12 cellular contexts compared by ENCODE assay signal in genomic region chr9:27413507-27414214, GRCh38.
DNase-seq lines count a peak whose midpoint lies in the region; ATAC-seq and TF ChIP-seq lines count a peak whose summit lies in the region.
"Had no signal": no experiment of that assay in that cellular context is flagged by ENCODE, and none has a peak within 500 bp of the region (broad histone marks: within the 10 kb centered on the region; RNA-seq: fewer than 3 reads in every experiment).

No MANE protein-coding gene starts in this region.

- no peak overlapping the region for H3K9ac ChIP-seq in BLaER1 treated with 17β-estradiol and CSF1 and Interleukin-3, amounts not matched to agents 10 nM and 100 nM

- TF ChIP-seq CTCF in breast epithelium (IDR thresholded peaks at IDR 0.05), result no peak
- TF ChIP-seq CTCF in right atrium auricular region (IDR thresholded peaks at IDR 0.05), result no peak
- TF ChIP-seq CTCF in sigmoid colon (IDR thresholded peaks at IDR 0.05), result no peak

- no peaks in the 10 kb centered on the region for H3K27me3 ChIP-seq in BLaER1 treated with 17β-estradiol and CSF1 and Interleukin-3, amounts not matched to agents 10 nM and 100 nM
- H3K27me3 ChIP-seq in breast epithelium (no peaks in the 10 kb centered on the region), right atrium auricular region (no peaks in the 10 kb centered on the region), sigmoid colon (no peaks in the 10 kb centered on the region)

- H3K4me2 ChIP-seq in BLaER1 treated with 17β-estradiol and CSF1 and Interleukin-3, amounts not matched to agents 10 nM and 100 nM, result peak overlapping the region; percentile 31 to 79 (median 54)

- intact Hi-C loops in breast epithelium (cut with DNase I; ENCODE audit: low total_unique reads), result no loop called here
- intact Hi-C loops in sigmoid colon (cut with DNase I), result no loop called here

- H3K36me3 ChIP-seq in BLaER1 treated with 17β-estradiol and CSF1 and Interleukin-3, amounts not matched to agents 10 nM and 100 nM, result peaks cover 0 to 8% (median 0%) of the 10 kb centered on the region in 11 experiments; a peak in 3 of 22 replicates
- H3K36me3 ChIP-seq in breast epithelium (no peaks in the 10 kb centered on the region), right atrium auricular region (no peaks in the 10 kb centered on the region), sigmoid colon (no peaks in the 10 kb centered on the region)

- no peak for ATAC-seq in GM19351 (IDR thresholded peaks at IDR 0.05; ENCODE audit: unreplicated experiment)
- ATAC-seq: HCT116 had no signal

- H3K9me3 ChIP-seq in BLaER1 treated with 17β-estradiol and CSF1 and Interleukin-3, amounts not matched to agents 10 nM and 100 nM (replicated peaks in 1 of 11), result peaks cover 0 to 22% (median 11%) of the 10 kb centered on the region in 11 experiments; a peak in 13 of 22 replicates
- H3K9me3 ChIP-seq in breast epithelium (no peaks in the 10 kb centered on the region), right atrium auricular region (no peaks in the 10 kb centered on the region), sigmoid colon (no peaks in the 10 kb centered on the region)

- H3K4me3 ChIP-seq in BLaER1 treated with 17β-estradiol and CSF1 and Interleukin-3, amounts not matched to agents 10 nM and 100 nM, result no peak overlapping the region
- H3K4me3 ChIP-seq in breast epithelium (peak overlapping the region; percentile 23 to 48 (median 31)), right atrium auricular region (peak overlapping the region in 1 of 2 donors; percentile 21), sigmoid colon (peak overlapping the region in 2 of 4 donors; percentile 22 to 25)

- peaks cover 0 to 12% (median 0%) of the 10 kb centered on the region in 11 experiments; a peak in 2 of 22 replicates for H4K20me1 ChIP-seq in BLaER1 treated with 17β-estradiol and CSF1 and Interleukin-3, amounts not matched to agents 10 nM and 100 nM

- H3K27ac ChIP-seq in BLaER1 treated with 17β-estradiol and CSF1 and Interleukin-3, amounts not matched to agents 10 nM and 100 nM, result no peak overlapping the region
- H3K27ac ChIP-seq in breast epithelium (peak overlapping the region; percentile 66 to 68), right atrium auricular region (peak overlapping the region; percentile 12 to 38), sigmoid colon (peak overlapping the region; percentile 15 to 61 (median 56))

- DNase-seq in breast epithelium (ENCODE audit: low spot score in 2 of 2) (no peak), right atrium auricular region (ENCODE audit: low spot score) (no peak), sigmoid colon (no peak), NCI-H2171 treated with DMSO at 0.1 percent for 48 hours (lab: John Stamatoyannopoulos, UW) (no peak), NCI-H2081 treated with DMSO at 0.1 percent for 48 hours (lab: John Stamatoyannopoulos, UW) (no peak), dedifferentiated amniotic fluid mesenchymal stem cell (ENCODE audit: extremely low spot score) (no peak)
- DNase-seq: central memory CD4-positive, alpha-beta T cell; NCI-H1417; posterior cingulate gyrus had no signal

- TF ChIP-seq POLR2A in breast epithelium (IDR thresholded peaks at IDR 0.05) (no peak), sigmoid colon (IDR thresholded peaks at IDR 0.05) (no peak)

- no peak for TF ChIP-seq EP300 in sigmoid colon (IDR thresholded peaks at IDR 0.05)

- WGBS in sigmoid colon, 2 donors, result 43 to 60% methylated on average over 6 of the region's 6 CpGs

- peaks cover 13 to 34% (median 23%) of the 10 kb centered on the region in 10 experiments for H3K4me1 ChIP-seq in BLaER1 treated with 17β-estradiol and CSF1 and Interleukin-3, amounts not matched to agents 10 nM and 100 nM
- H3K4me1 ChIP-seq in breast epithelium (no peaks in the 10 kb centered on the region), right atrium auricular region (peaks cover 0 to 6% of the 10 kb centered on the region in 2 donors), sigmoid colon (peaks cover 0 to 21% (median 12%) of the 10 kb centered on the region in 4 donors)

Comparison
In these comparisons a context has a peak if more than half of its experiments do, and no peak if none do; other contexts are left out.
1. H3K27ac ChIP-seq: peak in breast epithelium (2 of 2), right atrium auricular region (2 of 2) and sigmoid colon (4 of 4); none in BLaER1 treated with 17β-estradiol and CSF1 and Interleukin-3, amounts not matched to agents 10 nM and 100 nM (0 of 11).
2. H3K4me3 ChIP-seq: peak in breast epithelium (3 of 3); none in BLaER1 treated with 17β-estradiol and CSF1 and Interleukin-3, amounts not matched to agents 10 nM and 100 nM (0 of 10).